39 cellular contexts compared by ENCODE assay signal in genomic region chr5:156411-157072, GRCh38. TPM values are rescaled to one million over a fixed set of nuclear protein-coding genes. Genes with fewer than 3 reads are reported as not detected.
A peak's percentile ranks its signal among the peaks of the same experiment; 100 is the strongest.
DNase-seq lines count a peak whose midpoint lies in the region; ATAC-seq, FAIRE-seq and TF ChIP-seq lines count a peak whose summit lies in the region.
"Had no signal": no experiment of that assay in that cellular context is flagged by ENCODE, and none has a peak within 500 bp of the region (broad histone marks: within the 10 kb centered on the region; RNA-seq: fewer than 3 reads in every experiment).

No MANE protein-coding gene starts in this region.

- no peaks in the 10 kb centered on the region for H3K9me3 Mint-ChIP-seq in activated CD8-positive, alpha-beta memory T cell treated with anti-CD3 and anti-CD28 coated beads, Interleukin-2, amount 10 ng/mL, durations not matched to agents 7 days and 5 days (ENCODE audit: low read depth)
- no peaks in the 10 kb centered on the region for H3K9me3 Mint-ChIP-seq in WTC11
- H3K9me3 Mint-ChIP-seq: activated naive CD4-positive, alpha-beta T cell treated with anti-CD3 and anti-CD28 coated beads for 36 hours; activated T-cell treated with anti-CD3 and anti-CD28 coated beads, Interleukin-2, amount 50 U/mL, for 4 hours; dendritic cell treated with granulocyte-macrophage colony-stimulating factor and Interleukin-4, amounts not matched to agents 40 ng/mL and 50 ng/mL, for 4 days had no signal

- H3K27ac Mint-ChIP-seq in activated CD8-positive, alpha-beta memory T cell treated with anti-CD3 and anti-CD28 coated beads, Interleukin-2, amount 10 ng/mL, durations not matched to agents 7 days and 5 days = no peak overlapping the region
- peak overlapping the region; percentile 41; the same call in 1 of the 2 replicates for H3K27ac Mint-ChIP-seq in WTC11
- H3K27ac Mint-ChIP-seq: activated CD4-positive, alpha-beta T cell treated with anti-CD3 and anti-CD28 coated beads for 36 hours; activated naive CD4-positive, alpha-beta T cell treated with anti-CD3 and anti-CD28 coated beads for 36 hours; dendritic cell treated with granulocyte-macrophage colony-stimulating factor and Interleukin-4, amounts not matched to agents 40 ng/mL and 50 ng/mL, for 4 days; naive thymus-derived CD4-positive, alpha-beta T cell; T-helper 17 cell had no signal

- no peak for TF ChIP-seq EP300 in stomach (IDR thresholded peaks at IDR 0.05)

- peaks cover 4% of the 10 kb centered on the region for H3K27me3 Mint-ChIP-seq in activated CD8-positive, alpha-beta memory T cell treated with anti-CD3 and anti-CD28 coated beads, Interleukin-2, amount 10 ng/mL, durations not matched to agents 7 days and 5 days
- no peaks in the 10 kb centered on the region for H3K27me3 Mint-ChIP-seq in WTC11 (ENCODE audit: low read depth)

- H3K36me3 Mint-ChIP-seq in activated CD8-positive, alpha-beta memory T cell treated with anti-CD3 and anti-CD28 coated beads, Interleukin-2, amount 10 ng/mL, durations not matched to agents 7 days and 5 days = no peaks in the 10 kb centered on the region
- H3K36me3 Mint-ChIP-seq in WTC11 = peaks cover 66% of the 10 kb centered on the region
- H3K36me3 Mint-ChIP-seq: naive thymus-derived CD4-positive, alpha-beta T cell had no signal

- H3K27ac ChIP-seq in kidney (ENCODE audit: low read depth in 2 of 2, low read length in 2 of 2) (no peak overlapping the region), upper lobe of right lung (no peak overlapping the region), stomach (no peak overlapping the region)
- H3K27ac ChIP-seq: A549, heart left ventricle, PC-9 had no signal

- no peaks in the 10 kb centered on the region for H3K4me1 Mint-ChIP-seq in activated CD8-positive, alpha-beta memory T cell treated with anti-CD3 and anti-CD28 coated beads, Interleukin-2, amount 10 ng/mL, durations not matched to agents 7 days and 5 days
- H3K4me1 Mint-ChIP-seq in WTC11 = peaks cover 13% of the 10 kb centered on the region
- H3K4me1 Mint-ChIP-seq: activated CD4-positive, alpha-beta T cell treated with anti-CD3 and anti-CD28 coated beads for 36 hours; naive thymus-derived CD4-positive, alpha-beta T cell had no signal

- H3K4me3 ChIP-seq in kidney (ENCODE audit: low read length in 2 of 2) = no peak overlapping the region
- H3K4me3 ChIP-seq in upper lobe of right lung = no peak overlapping the region
- no peak overlapping the region for H3K4me3 ChIP-seq in stomach
- H3K4me3 ChIP-seq: A549, heart left ventricle, PC-9 had no signal

- CTCF ChIA-PET in activated CD8-positive, alpha-beta memory T cell treated with anti-CD3 and anti-CD28 coated beads, Interleukin-2, amount 10 ng/mL, durations not matched to agents 7 days and 5 days (lab: Charles Lee) = no interaction called here
- CTCF ChIA-PET in WTC11 (lab: Charles Lee) = interaction anchor here (1.9 kb wide), 1 partner anchor 32 kb away, joined by 5 read pairs; no protein-coding TSS in a partner anchor

- POLR2A ChIA-PET in WTC11 (lab: Charles Lee) = no interaction called here

- 85 to 91% (median 88%) methylated on average over 7 to 17 of the region's 17 CpGs for WGBS in stomach, 5 donors

- no peaks in the 10 kb centered on the region for H3K4me1 ChIP-seq in kidney (ENCODE audit: control insufficient read depth in 1 of 2, insufficient read depth in 1 of 2, low read depth in 1 of 2, low read length in 2 of 2)
- H3K4me1 ChIP-seq in upper lobe of right lung = no peaks in the 10 kb centered on the region
- H3K4me1 ChIP-seq in stomach = no peaks in the 10 kb centered on the region
- H3K4me1 ChIP-seq: A549, heart left ventricle had no signal

- no peak for FAIRE-seq in kidney (lab: Jason Lieb, UNC)
- FAIRE-seq: A549, HepG2, urothelium cell line had no signal

- H3K36me3 ChIP-seq in kidney (ENCODE audit: control insufficient read depth in 1 of 2, insufficient read depth in 2 of 2, low read length in 2 of 2) (no peaks in the 10 kb centered on the region), upper lobe of right lung (no peaks in the 10 kb centered on the region), stomach (peaks cover 0 to 5% (median 0%) of the 10 kb centered on the region in 4 donors)
- H3K36me3 ChIP-seq: heart left ventricle had no signal

- TF ChIP-seq CTCF in WTC11 (IDR thresholded peaks at IDR 0.05) (no peak), kidney (IDR thresholded peaks at IDR 0.05; ENCODE audit: borderline replicate concordance, extremely low read depth, insufficient read depth) (no peak), upper lobe of right lung (IDR thresholded peaks at IDR 0.05) (no peak), stomach (IDR thresholded peaks at IDR 0.05) (no peak)

- no peak overlapping the region for H3K9ac ChIP-seq in kidney (ENCODE audit: low read length in 2 of 2)

- TF ChIP-seq POLR2A in stomach (IDR thresholded peaks at IDR 0.05) = no peak

- H3K27me3 ChIP-seq in upper lobe of right lung (no peaks in the 10 kb centered on the region), stomach (peaks cover 0 to 20% (median 0%) of the 10 kb centered on the region in 3 donors)

- DNase-seq in activated CD8-positive, alpha-beta memory T cell treated with anti-CD3 and anti-CD28 coated beads, Interleukin-2, amount 10 ng/mL, durations not matched to agents 7 days and 5 days = peak; percentile 30
- no peak for DNase-seq in activated CD8-positive, alpha-beta memory T cell treated with anti-CD3 and anti-CD28 coated beads for 24 hours
- DNase-seq in WTC11 (ENCODE audit: low spot score) (no peak), kidney (peak; percentile 52), upper lobe of right lung (peak; percentile 55), NCI-H2171 treated with DMSO at 0.1 percent for 48 hours (lab: John Stamatoyannopoulos, UW) (no peak), stomach (no peak), medulla oblongata (ENCODE audit: extremely low spot score) (no peak)
- DNase-seq: activated CD4-positive, alpha-beta T cell treated with anti-CD3 and anti-CD28 coated beads for 36 hours; activated naive CD4-positive, alpha-beta T cell treated with anti-CD3 and anti-CD28 coated beads for 36 hours; activated T-cell treated with anti-CD3 and anti-CD28 coated beads, Interleukin-2, amount 50 U/mL, for 4 hours; AML-193; caudate nucleus; DMS53; heart left ventricle; midbrain; NCI-H2081 treated with DMSO at 0.1 percent for 48 hours; NCI-H345; NCI-H69; occipital lobe; PC-9; Right ventricle myocardium superior; stimulated activated CD4-positive, alpha-beta T cell treated with anti-CD3 and anti-CD28 coated beads, Interleukin-15, amount 100 ng/mL, for 24 hours; stimulated activated naive CD4-positive, alpha-beta T cell; T-helper 17 cell had no signal

- H3K9me3 ChIP-seq in kidney (ENCODE audit: control insufficient read depth in 1 of 2, low read length in 2 of 2) (no peaks in the 10 kb centered on the region), upper lobe of right lung (no peaks in the 10 kb centered on the region), stomach (no peaks in the 10 kb centered on the region)
- H3K9me3 ChIP-seq: A549, heart left ventricle had no signal

- no peak overlapping the region for H3K4me3 Mint-ChIP-seq in activated CD8-positive, alpha-beta memory T cell treated with anti-CD3 and anti-CD28 coated beads, Interleukin-2, amount 10 ng/mL, durations not matched to agents 7 days and 5 days
- H3K4me3 Mint-ChIP-seq in WTC11 = no peak overlapping the region
- H3K4me3 Mint-ChIP-seq: activated CD4-positive, alpha-beta T cell treated with anti-CD3 and anti-CD28 coated beads for 36 hours; activated naive CD4-positive, alpha-beta T cell treated with anti-CD3 and anti-CD28 coated beads for 36 hours; activated T-cell treated with anti-CD3 and anti-CD28 coated beads, Interleukin-2, amount 50 U/mL, for 4 hours; dendritic cell treated with granulocyte-macrophage colony-stimulating factor and Interleukin-4, amounts not matched to agents 40 ng/mL and 50 ng/mL, for 4 days; naive thymus-derived CD4-positive, alpha-beta T cell had no signal

- ATAC-seq in activated CD8-positive, alpha-beta memory T cell treated with anti-CD3 and anti-CD28 coated beads, Interleukin-2, amount 10 ng/mL, durations not matched to agents 7 days and 5 days = no peak
- ATAC-seq in WTC11 (no peak), upper lobe of right lung (no peak)
- ATAC-seq: A549; activated CD4-positive, alpha-beta T cell treated with anti-CD3 and anti-CD28 coated beads for 36 hours; activated T-cell treated with anti-CD3 and anti-CD28 coated beads, Interleukin-2, amount 50 U/mL, for 4 hours; esophagus mucosa; heart left ventricle; HepG2; naive thymus-derived CD4-positive, alpha-beta T cell; T-helper 17 cell had no signal

- intact Hi-C loops in kidney (cut with DNase I) = no loop called here
- intact Hi-C loops in upper lobe of right lung (cut with DNase I) = no loop called here
- intact Hi-C loops in stomach (cut with DNase I; ENCODE audit: low total_unique reads) = no loop called here

TF ChIP-seq in WTC11, 78 proteins besides CTCF, POLR2A, EP300 and RAD21 (continues in another document):
- TF ChIP-seq ETV6 (CRISPR knock-in tag; IDR thresholded peaks at IDR 0.05) = no peak
- TF ChIP-seq ATF1 (CRISPR knock-in tag; IDR thresholded peaks at IDR 0.05) = no peak
- no peak for TF ChIP-seq SP1 (CRISPR knock-in tag; conservative IDR thresholded peaks at IDR 0.05)
- TF ChIP-seq EMX1 (CRISPR knock-in tag; IDR thresholded peaks at IDR 0.05) = no peak
- TF ChIP-seq OVOL2 (CRISPR knock-in tag; IDR thresholded peaks at IDR 0.05; ENCODE audit: borderline replicate concordance) = no peak
- TF ChIP-seq, protein P1, sequence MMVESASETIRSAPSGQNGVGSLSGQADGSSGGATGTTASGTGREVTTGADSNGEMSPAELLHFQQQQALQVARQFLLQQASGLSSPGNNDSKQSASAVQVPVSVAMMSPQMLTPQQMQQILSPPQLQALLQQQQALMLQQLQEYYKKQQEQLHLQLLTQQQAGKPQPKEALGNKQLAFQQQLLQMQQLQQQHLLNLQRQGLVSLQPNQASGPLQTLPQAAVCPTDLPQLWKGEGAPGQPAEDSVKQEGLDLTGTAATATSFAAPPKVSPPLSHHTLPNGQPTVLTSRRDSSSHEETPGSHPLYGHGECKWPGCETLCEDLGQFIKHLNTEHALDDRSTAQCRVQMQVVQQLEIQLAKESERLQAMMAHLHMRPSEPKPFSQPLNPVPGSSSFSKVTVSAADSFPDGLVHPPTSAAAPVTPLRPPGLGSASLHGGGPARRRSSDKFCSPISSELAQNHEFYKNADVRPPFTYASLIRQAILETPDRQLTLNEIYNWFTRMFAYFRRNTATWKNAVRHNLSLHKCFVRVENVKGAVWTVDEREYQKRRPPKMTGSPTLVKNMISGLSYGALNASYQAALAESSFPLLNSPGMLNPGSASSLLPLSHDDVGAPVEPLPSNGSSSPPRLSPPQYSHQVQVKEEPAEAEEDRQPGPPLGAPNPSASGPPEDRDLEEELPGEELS (CRISPR knock-in tag; IDR thresholded peaks at IDR 0.05) = no peak

RNA-seq across cellular contexts. Expression of gene LRRC14B, which starts 34.8 kb away (rescaled TPM):
- total RNA-seq in activated CD8-positive, alpha-beta memory T cell treated with anti-CD3 and anti-CD28 coated beads, Interleukin-2, amount 10 ng/mL, durations not matched to agents 7 days and 5 days = not detected
- 0.11 TPM in 1 of 3 replicates, not detected in the others for total RNA-seq in WTC11 (2021)
- total RNA-seq in kidney = not detected
- polyA plus RNA-seq in kidney (ENCODE audit: insufficient read depth, low read depth, low replicate concordance) = not detected
- total RNA-seq in upper lobe of right lung = not detected
- total RNA-seq in stomach = under 1 TPM in 1 of 5 donors, not detected in 4; 0.37 TPM
- polyA plus RNA-seq in stomach = under 1 TPM in 1 of 3 donors, not detected in 2; 0.05 TPM
- total RNA-seq: activated CD8-positive, alpha-beta memory T cell treated with anti-CD3 and anti-CD28 coated beads for 36 hours; activated naive CD4-positive, alpha-beta T cell treated with anti-CD3 and anti-CD28 coated beads for 36 hours; esophagus mucosa; fibroblast of villous mesenchyme; G401; H4; HepG2; kidney epithelial cell; naive thymus-derived CD4-positive, alpha-beta T cell; occipital lobe; PC-9; pulmonary artery endothelial cell; T-helper 17 cell had no signal
- polyA plus RNA-seq: A549, adipose tissue, HepG2, liver had no signal

Comparison
In these comparisons a context has a peak if more than half of its experiments do, and no peak if none do; other contexts are left out.
1. DNase-seq: peak in activated CD8-positive, alpha-beta memory T cell treated with anti-CD3 and anti-CD28 coated beads, Interleukin-2, amount 10 ng/mL, durations not matched to agents 7 days and 5 days (single experiment), kidney (single experiment) and upper lobe of right lung (single experiment); none in activated CD8-positive, alpha-beta memory T cell treated with anti-CD3 and anti-CD28 coated beads for 24 hours (single experiment), WTC11 (single experiment), NCI-H2171 treated with DMSO at 0.1 percent for 48 hours (single experiment), stomach (single experiment) and medulla oblongata (single experiment).